In genomic region chr3:70383360-70383831, GRCh38 we compare ENCODE assay signal across 14 cellular contexts.
DNase-seq lines count a peak whose midpoint lies in the region; ATAC-seq and TF ChIP-seq lines count a peak whose summit lies in the region.
"Had no signal": no experiment of that assay in that cellular context is flagged by ENCODE, and none has a peak within 500 bp of the region (broad histone marks: within the 10 kb centered on the region; RNA-seq: fewer than 3 reads in every experiment).

No MANE protein-coding gene starts in this region.

- H3K9me3 Mint-ChIP-seq in activated CD4-positive, alpha-beta T cell treated with anti-CD3 and anti-CD28 coated beads for 36 hours (ENCODE audit: low read depth): peaks cover 2% of the 10 kb centered on the region
- no peaks in the 10 kb centered on the region for H3K9me3 Mint-ChIP-seq in type B pancreatic cell
- H3K9me3 Mint-ChIP-seq: nephron had no signal

- no peak for TF ChIP-seq CTCF in type B pancreatic cell (conservative IDR thresholded peaks at IDR 0.05)

- no peak for ATAC-seq in activated CD4-positive, alpha-beta T cell treated with anti-CD3 and anti-CD28 coated beads for 36 hours
- peak; percentile 98 for ATAC-seq in HG02588 (IDR thresholded peaks at IDR 0.05; ENCODE audit: unreplicated experiment)
- peak; percentile 96 for ATAC-seq in HG03432 (IDR thresholded peaks at IDR 0.05; ENCODE audit: unreplicated experiment)

- POLR2A ChIA-PET in activated CD4-positive, alpha-beta T cell treated with anti-CD3 and anti-CD28 coated beads for 36 hours (lab: Charles Lee): no interaction called here

- intact Hi-C loops in activated CD4-positive, alpha-beta T cell treated with anti-CD3 and anti-CD28 coated beads for 36 hours (cut with DNase I, micrococcal nuclease): no loop called here

- CTCF ChIA-PET in activated CD4-positive, alpha-beta T cell treated with anti-CD3 and anti-CD28 coated beads for 36 hours (lab: Charles Lee): no interaction called here

- peaks cover 6% of the 10 kb centered on the region for H3K27me3 Mint-ChIP-seq in activated CD4-positive, alpha-beta T cell treated with anti-CD3 and anti-CD28 coated beads for 36 hours
- H3K27me3 Mint-ChIP-seq in type B pancreatic cell: no peaks in the 10 kb centered on the region

- no peak overlapping the region for H3K4me3 Mint-ChIP-seq in activated CD4-positive, alpha-beta T cell treated with anti-CD3 and anti-CD28 coated beads for 36 hours
- H3K4me3 Mint-ChIP-seq in type B pancreatic cell: peak overlapping the region; percentile 56
- H3K4me3 Mint-ChIP-seq: nephron had no signal

- peak; percentile 6 for DNase-seq in activated CD4-positive, alpha-beta T cell treated with anti-CD3 and anti-CD28 coated beads for 36 hours
- no peak for DNase-seq in activated CD4-positive, alpha-beta T cell treated with anti-CD3 and anti-CD28 coated beads, Interleukin-2, amount 50 U/mL, for 4 hours
- DNase-seq in type B pancreatic cell (ENCODE audit: extremely low spot score, unreplicated experiment) (no peak), NCI-H1092 treated with DMSO at 0.1 percent for 48 hours (lab: John Stamatoyannopoulos, UW) (no peak), NCI-H2196 treated with DMSO at 0.1 percent for 48 hours (lab: John Stamatoyannopoulos, UW; ENCODE audit: unreplicated experiment) (no peak)
- no peak for DNase-seq in stimulated activated CD4-positive, alpha-beta T cell treated with anti-CD3 and anti-CD28 coated beads, Interleukin-4, amount 100 ng/mL, for 1 hour
- DNase-seq: activated gamma-delta T cell; PC-9; stimulated activated CD4-positive, alpha-beta T cell treated with anti-CD3 and anti-CD28 coated beads, Interleukin-2, amount 100 ng/mL, for 24 hours; testis; WERI-Rb-1 had no signal

- H3K27ac Mint-ChIP-seq in activated CD4-positive, alpha-beta T cell treated with anti-CD3 and anti-CD28 coated beads for 36 hours: no peak overlapping the region
- no peak overlapping the region for H3K27ac Mint-ChIP-seq in type B pancreatic cell
- H3K27ac Mint-ChIP-seq: nephron had no signal

- H3K36me3 Mint-ChIP-seq in activated CD4-positive, alpha-beta T cell treated with anti-CD3 and anti-CD28 coated beads for 36 hours (ENCODE audit: low read depth): no peaks in the 10 kb centered on the region
- H3K36me3 Mint-ChIP-seq in type B pancreatic cell: no peaks in the 10 kb centered on the region

- no peaks in the 10 kb centered on the region for H3K4me1 Mint-ChIP-seq in activated CD4-positive, alpha-beta T cell treated with anti-CD3 and anti-CD28 coated beads for 36 hours
- H3K4me1 Mint-ChIP-seq in type B pancreatic cell (ENCODE audit: unreplicated experiment): peaks cover 3% of the 10 kb centered on the region
